ENCODE assay signal across 9 cellular contexts in the genomic region with DNA sequence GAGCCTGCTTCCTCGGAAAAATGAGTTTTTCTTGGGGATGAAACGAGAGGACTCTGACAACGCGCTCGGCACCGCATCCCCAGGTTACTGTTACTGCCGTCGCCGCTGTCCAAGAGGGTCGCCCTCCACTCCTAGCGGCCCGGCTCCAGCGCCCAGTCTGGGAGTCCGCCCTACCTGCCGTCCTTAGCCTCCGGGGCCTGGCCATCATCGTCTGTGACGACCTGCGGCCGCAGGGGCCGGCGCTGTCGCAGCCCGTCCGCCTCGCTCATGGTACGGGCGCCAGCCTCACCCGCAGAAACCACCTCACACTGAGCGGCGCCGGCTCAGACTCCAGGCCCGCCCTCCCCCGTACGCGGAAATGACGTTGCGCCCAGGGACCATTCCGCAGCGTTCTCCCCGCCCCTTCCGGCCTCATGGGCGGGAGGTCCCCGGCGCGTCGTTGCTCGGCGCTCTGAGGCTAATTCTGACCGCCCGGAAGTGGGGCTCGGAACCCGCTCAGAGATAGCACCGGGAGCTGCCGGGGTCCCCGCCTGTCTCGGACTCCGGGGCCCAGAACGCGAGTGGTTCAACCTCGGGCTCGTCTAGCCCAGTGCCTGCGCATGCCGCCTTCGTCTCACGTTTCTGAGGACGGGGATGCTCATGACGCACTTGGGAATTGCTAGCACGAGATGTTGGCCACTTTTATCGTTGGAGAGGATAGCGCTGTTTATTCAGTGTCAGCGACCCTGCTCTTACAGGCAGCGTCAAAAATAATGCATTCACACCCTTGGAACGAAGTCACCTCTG. TPM values are rescaled to one million over a fixed set of nuclear protein-coding genes. Genes with fewer than 3 reads are reported as not detected.
DNase-seq lines count a peak whose midpoint lies in the region; ATAC-seq, FAIRE-seq and TF ChIP-seq lines count a peak whose summit lies in the region.
"Had no signal": no experiment of that assay in that cellular context is flagged by ENCODE, and none has a peak within 500 bp of the region (broad histone marks: within the 10 kb centered on the region; RNA-seq: fewer than 3 reads in every experiment).

A gene with protein sequence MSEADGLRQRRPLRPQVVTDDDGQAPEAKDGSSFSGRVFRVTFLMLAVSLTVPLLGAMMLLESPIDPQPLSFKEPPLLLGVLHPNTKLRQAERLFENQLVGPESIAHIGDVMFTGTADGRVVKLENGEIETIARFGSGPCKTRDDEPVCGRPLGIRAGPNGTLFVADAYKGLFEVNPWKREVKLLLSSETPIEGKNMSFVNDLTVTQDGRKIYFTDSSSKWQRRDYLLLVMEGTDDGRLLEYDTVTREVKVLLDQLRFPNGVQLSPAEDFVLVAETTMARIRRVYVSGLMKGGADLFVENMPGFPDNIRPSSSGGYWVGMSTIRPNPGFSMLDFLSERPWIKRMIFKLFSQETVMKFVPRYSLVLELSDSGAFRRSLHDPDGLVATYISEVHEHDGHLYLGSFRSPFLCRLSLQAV (minus strand): TSS at position 332 of the 786 bp plus-strand sequence. CDS start 63 bp downstream, at position 269.

- TF ChIP-seq CTCF in WTC11 (IDR thresholded peaks at IDR 0.05) (no peak), bronchial epithelial cell (IDR thresholded peaks at IDR 0.05; ENCODE audit: insufficient read depth, low read length, severe bottlenecking) (no peak)

- no peaks in the 10 kb centered on the region for H3K36me3 Mint-ChIP-seq in WTC11

- peak within 1 kb of the TSS; percentile 94 for H3K4me3 Mint-ChIP-seq in WTC11

- no peaks in the 10 kb centered on the region for H3K27me3 ChIP-seq in bronchial epithelial cell (ENCODE audit: control insufficient read depth, insufficient read depth, low read length)

- peaks cover 30% of the 10 kb centered on the region for H3K4me1 Mint-ChIP-seq in WTC11

- H3K4me3 ChIP-seq in bronchial epithelial cell (ENCODE audit: low read depth, low read length), result peak within 1 kb of the TSS; percentile 86

- DNase-seq in AG08395 (ENCODE audit: low spot score), result peak; percentile 98
- DNase-seq in NCI-H2227 (lab: John Stamatoyannopoulos, UW; ENCODE audit: unreplicated experiment), result peak; percentile 97
- DNase-seq in WTC11 (ENCODE audit: low spot score), result peak; percentile 93
- peak; percentile 72 for DNase-seq in bronchial epithelial cell (ENCODE audit: low read depth)
- peak; percentile 97 for DNase-seq in iPS-NIHi7 (ENCODE audit: extremely low spot score)
- DNase-seq in smooth muscle cell of the brain vasculature (ENCODE audit: low read depth, low spot score), result peak; percentile 69

- FAIRE-seq in bronchial epithelial cell (lab: Jason Lieb, UNC), result no peak
- FAIRE-seq: TTC549 had no signal

- CTCF ChIA-PET in WTC11 (lab: Charles Lee), result interaction anchor here (1.6 kb wide), 1 partner anchor 70 kb away, joined by 5 read pairs; no protein-coding TSS in a partner anchor

- ATAC-seq in GM18873 (IDR thresholded peaks at IDR 0.05; ENCODE audit: low FRiP score, unreplicated experiment) (peak; percentile 94), HG03135 (IDR thresholded peaks at IDR 0.05; ENCODE audit: unreplicated experiment) (peak; percentile 97), WTC11 (peak; percentile 93)

- peak within 1 kb of the TSS; percentile 61 for H3K27ac Mint-ChIP-seq in WTC11

- H3K9me3 Mint-ChIP-seq in WTC11, result no peaks in the 10 kb centered on the region

- POLR2A ChIA-PET in WTC11 (lab: Charles Lee), result no interaction called here

- no peaks in the 10 kb centered on the region; the same call in none of the 2 replicates for H3K27me3 Mint-ChIP-seq in WTC11 (ENCODE audit: low read depth)

- H3K36me3 ChIP-seq in bronchial epithelial cell (ENCODE audit: control insufficient read depth, insufficient read depth, low read length), result peaks cover 2% of the 10 kb centered on the region

TF ChIP-seq in WTC11, 78 proteins besides CTCF, POLR2A, EP300 and RAD21 (continues in another document):
- TF ChIP-seq ATF2 (CRISPR knock-in tag; IDR thresholded peaks at IDR 0.05; ENCODE audit: borderline replicate concordance, low read depth), result peak; percentile 71
- TF ChIP-seq NFE2L1 (CRISPR knock-in tag; IDR thresholded peaks at IDR 0.05), result peak; percentile 85; the same call in 1 of the 2 replicates
- no peak for TF ChIP-seq ATF3 (CRISPR knock-in tag; conservative IDR thresholded peaks at IDR 0.05)
- 0 out of 2 replicates have a peak, but pooled peaks have one; percentile 67 for TF ChIP-seq TP53 (CRISPR knock-in tag; IDR thresholded peaks at IDR 0.05)
- TF ChIP-seq, protein P1, sequence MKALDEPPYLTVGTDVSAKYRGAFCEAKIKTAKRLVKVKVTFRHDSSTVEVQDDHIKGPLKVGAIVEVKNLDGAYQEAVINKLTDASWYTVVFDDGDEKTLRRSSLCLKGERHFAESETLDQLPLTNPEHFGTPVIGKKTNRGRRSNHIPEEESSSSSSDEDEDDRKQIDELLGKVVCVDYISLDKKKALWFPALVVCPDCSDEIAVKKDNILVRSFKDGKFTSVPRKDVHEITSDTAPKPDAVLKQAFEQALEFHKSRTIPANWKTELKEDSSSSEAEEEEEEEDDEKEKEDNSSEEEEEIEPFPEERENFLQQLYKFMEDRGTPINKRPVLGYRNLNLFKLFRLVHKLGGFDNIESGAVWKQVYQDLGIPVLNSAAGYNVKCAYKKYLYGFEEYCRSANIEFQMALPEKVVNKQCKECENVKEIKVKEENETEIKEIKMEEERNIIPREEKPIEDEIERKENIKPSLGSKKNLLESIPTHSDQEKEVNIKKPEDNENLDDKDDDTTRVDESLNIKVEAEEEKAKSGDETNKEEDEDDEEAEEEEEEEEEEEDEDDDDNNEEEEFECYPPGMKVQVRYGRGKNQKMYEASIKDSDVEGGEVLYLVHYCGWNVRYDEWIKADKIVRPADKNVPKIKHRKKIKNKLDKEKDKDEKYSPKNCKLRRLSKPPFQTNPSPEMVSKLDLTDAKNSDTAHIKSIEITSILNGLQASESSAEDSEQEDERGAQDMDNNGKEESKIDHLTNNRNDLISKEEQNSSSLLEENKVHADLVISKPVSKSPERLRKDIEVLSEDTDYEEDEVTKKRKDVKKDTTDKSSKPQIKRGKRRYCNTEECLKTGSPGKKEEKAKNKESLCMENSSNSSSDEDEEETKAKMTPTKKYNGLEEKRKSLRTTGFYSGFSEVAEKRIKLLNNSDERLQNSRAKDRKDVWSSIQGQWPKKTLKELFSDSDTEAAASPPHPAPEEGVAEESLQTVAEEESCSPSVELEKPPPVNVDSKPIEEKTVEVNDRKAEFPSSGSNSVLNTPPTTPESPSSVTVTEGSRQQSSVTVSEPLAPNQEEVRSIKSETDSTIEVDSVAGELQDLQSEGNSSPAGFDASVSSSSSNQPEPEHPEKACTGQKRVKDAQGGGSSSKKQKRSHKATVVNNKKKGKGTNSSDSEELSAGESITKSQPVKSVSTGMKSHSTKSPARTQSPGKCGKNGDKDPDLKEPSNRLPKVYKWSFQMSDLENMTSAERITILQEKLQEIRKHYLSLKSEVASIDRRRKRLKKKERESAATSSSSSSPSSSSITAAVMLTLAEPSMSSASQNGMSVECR (CRISPR knock-in tag; IDR thresholded peaks at IDR 0.05; ENCODE audit: borderline replicate concordance), result peak; percentile 91; the same call in 1 of the 2 replicates
- TF ChIP-seq, protein P2, sequence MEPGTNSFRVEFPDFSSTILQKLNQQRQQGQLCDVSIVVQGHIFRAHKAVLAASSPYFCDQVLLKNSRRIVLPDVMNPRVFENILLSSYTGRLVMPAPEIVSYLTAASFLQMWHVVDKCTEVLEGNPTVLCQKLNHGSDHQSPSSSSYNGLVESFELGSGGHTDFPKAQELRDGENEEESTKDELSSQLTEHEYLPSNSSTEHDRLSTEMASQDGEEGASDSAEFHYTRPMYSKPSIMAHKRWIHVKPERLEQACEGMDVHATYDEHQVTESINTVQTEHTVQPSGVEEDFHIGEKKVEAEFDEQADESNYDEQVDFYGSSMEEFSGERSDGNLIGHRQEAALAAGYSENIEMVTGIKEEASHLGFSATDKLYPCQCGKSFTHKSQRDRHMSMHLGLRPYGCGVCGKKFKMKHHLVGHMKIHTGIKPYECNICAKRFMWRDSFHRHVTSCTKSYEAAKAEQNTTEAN (CRISPR knock-in tag; IDR thresholded peaks at IDR 0.05), result peak; percentile 89; the same call in 1 of the 2 replicates
- TF ChIP-seq, protein P3, sequence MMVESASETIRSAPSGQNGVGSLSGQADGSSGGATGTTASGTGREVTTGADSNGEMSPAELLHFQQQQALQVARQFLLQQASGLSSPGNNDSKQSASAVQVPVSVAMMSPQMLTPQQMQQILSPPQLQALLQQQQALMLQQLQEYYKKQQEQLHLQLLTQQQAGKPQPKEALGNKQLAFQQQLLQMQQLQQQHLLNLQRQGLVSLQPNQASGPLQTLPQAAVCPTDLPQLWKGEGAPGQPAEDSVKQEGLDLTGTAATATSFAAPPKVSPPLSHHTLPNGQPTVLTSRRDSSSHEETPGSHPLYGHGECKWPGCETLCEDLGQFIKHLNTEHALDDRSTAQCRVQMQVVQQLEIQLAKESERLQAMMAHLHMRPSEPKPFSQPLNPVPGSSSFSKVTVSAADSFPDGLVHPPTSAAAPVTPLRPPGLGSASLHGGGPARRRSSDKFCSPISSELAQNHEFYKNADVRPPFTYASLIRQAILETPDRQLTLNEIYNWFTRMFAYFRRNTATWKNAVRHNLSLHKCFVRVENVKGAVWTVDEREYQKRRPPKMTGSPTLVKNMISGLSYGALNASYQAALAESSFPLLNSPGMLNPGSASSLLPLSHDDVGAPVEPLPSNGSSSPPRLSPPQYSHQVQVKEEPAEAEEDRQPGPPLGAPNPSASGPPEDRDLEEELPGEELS (CRISPR knock-in tag; IDR thresholded peaks at IDR 0.05), result peak; percentile 86; the same call in 1 of the 2 replicates

RNA-seq across cellular contexts. Expression of the gene that starts here (rescaled TPM):
- total RNA-seq in WTC11 (2021), result 55.3 to 64.4 TPM (median 62.1 TPM) in 3 replicates
- 207 and 221 TPM in 2 replicates for total RNA-seq in bronchial epithelial cell

Comparison
In these comparisons a context has a peak if more than half of its experiments do, and no peak if none do; other contexts are left out.
1. Peak in every context shown above with its lines: DNase-seq, ATAC-seq and H3K4me3 ChIP-seq.